8 cellular contexts compared by ENCODE assay signal in genomic region chr6:145633981-145634627, GRCh38.
DNase-seq lines count a peak whose midpoint lies in the region; FAIRE-seq and TF ChIP-seq lines count a peak whose summit lies in the region.

No MANE protein-coding gene starts in this region.

- H2AFZ ChIP-seq in GM23248: 0 out of 2 replicates have a peak overlapping the region, but pooled peaks have one; percentile 47

- intact Hi-C loops in thyroid gland (cut with DNase I): no loop called here

- no peaks in the 10 kb centered on the region for H4K20me1 ChIP-seq in GM23248 (ENCODE audit: insufficient read depth)

- FAIRE-seq in RCC 7860 (lab: Jason Lieb, UNC): no peak

- H3K79me2 ChIP-seq in GM23248 (ENCODE audit: insufficient read depth): no peaks in the 10 kb centered on the region

- H3K4me2 ChIP-seq in GM23248 (ENCODE audit: unreplicated experiment): no peak overlapping the region

- TF ChIP-seq POLR2A in thyroid gland (IDR thresholded peaks at IDR 0.05): no peak

- in situ Hi-C loops in GM23248 (cut with MboI): loop anchor here (25.0 kb wide), 1 partner anchor 1047 kb away; no protein-coding TSS in a partner anchor
- in situ Hi-C loops in KBM-7 (cut with MboI; ENCODE audit: low pct_unique_long_range_greater_than_20kb, low sequenced_read_pairs): no loop called here

- no peaks in the 10 kb centered on the region for H3K9me2 ChIP-seq in GM23248 (ENCODE audit: insufficient read depth)

- H3K4me1 ChIP-seq in GM23248 (ENCODE audit: insufficient read depth) (no peaks in the 10 kb centered on the region), thyroid gland (no peaks in the 10 kb centered on the region)

- H3K27me3 ChIP-seq in GM23248 (replicated peaks; ENCODE audit: insufficient read depth) (no peaks in the 10 kb centered on the region), thyroid gland (no peaks in the 10 kb centered on the region)

- H3K9me3 ChIP-seq in GM23248 (ENCODE audit: low read depth) (no peaks in the 10 kb centered on the region), thyroid gland (no peaks in the 10 kb centered on the region)

- H3K36me3 ChIP-seq in GM23248 (ENCODE audit: low read depth) (no peaks in the 10 kb centered on the region), thyroid gland (no peaks in the 10 kb centered on the region)

- no peak overlapping the region for H3K4me3 ChIP-seq in GM23248
- no peak overlapping the region for H3K4me3 ChIP-seq in foreskin fibroblast (ENCODE audit: low read depth in 1 of 2, low read length in 2 of 2)
- no peak overlapping the region for H3K4me3 ChIP-seq in thyroid gland (replicated peaks in 1 of 3)

- H3K9ac ChIP-seq in GM23248: no peak overlapping the region

- 40 to 41% methylated on average over 11 of the region's 11 CpGs for WGBS in GM23248 (ENCODE audit: low coverage in 1 of 2, low lambda C conversion rate in 2 of 2, missing lambda C conversion rate in 2 of 2), 2 experiments
- 49 to 52% methylated on average over 11 of the region's 11 CpGs for WGBS in thyroid gland, 2 donors

- H3F3A ChIP-seq in GM23248 (ENCODE audit: insufficient read depth): no peaks in the 10 kb centered on the region

- DNase-seq in GDM1 (lab: John Stamatoyannopoulos, UW): peak; percentile 49
- peak; percentile 80 for DNase-seq in GM23248
- peak; percentile 76 for DNase-seq in KBM-7
- DNase-seq in RCC 7860 (ENCODE audit: low spot score): peak; percentile 31
- DNase-seq in activated T-helper 1 cell treated with Interleukin-2 at 50 U/mL for 16 hours (ENCODE audit: low read depth): peak; percentile 43
- peak; percentile 66 to 91 for DNase-seq in foreskin fibroblast
- DNase-seq in occipital lobe (lab: John Stamatoyannopoulos, UW): peak; percentile 77
- peak; percentile 60 to 81 for DNase-seq in thyroid gland

- H3K27ac ChIP-seq in GM23248 (no peak overlapping the region), thyroid gland (no peak overlapping the region)

- TF ChIP-seq CTCF in foreskin fibroblast (IDR thresholded peaks at IDR 0.05; ENCODE audit: low read depth, low read length) (peak; percentile 80), thyroid gland (IDR thresholded peaks at IDR 0.05) (peak; percentile 29 to 85 (median 58))
